In the genomic region with DNA sequence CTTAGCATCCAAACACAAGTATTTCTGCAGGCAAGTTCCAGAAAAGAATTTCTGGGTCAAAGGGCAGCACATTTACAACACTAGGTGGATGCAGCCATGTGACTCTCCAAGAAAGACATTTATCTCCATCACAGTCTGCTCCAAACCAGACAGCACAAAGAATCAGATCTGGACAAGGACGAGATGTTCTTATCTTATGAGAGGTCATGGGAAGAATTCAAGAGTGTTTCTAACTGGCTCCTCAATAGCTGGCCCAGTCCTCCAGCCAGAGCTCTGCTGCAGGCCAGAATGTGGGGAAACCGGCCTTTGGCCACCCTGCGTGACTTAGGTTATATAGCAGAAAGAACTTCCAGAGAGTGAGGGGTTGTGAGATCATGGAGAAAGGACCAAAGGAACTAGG, we compare ENCODE assay signal across 2 cellular contexts.
A peak's percentile ranks its signal among the peaks of the same experiment; 100 is the strongest.
TF ChIP-seq lines count a peak whose summit lies in the region.

No MANE protein-coding gene starts in this region.

TF ChIP-seq in liver, 16 proteins besides CTCF, POLR2A, EP300 and RAD21:
- TF ChIP-seq NR2F2 (IDR thresholded peaks at IDR 0.05) (peak; percentile 10), HNF4A (conservative IDR thresholded peaks at IDR 0.05) (no peak), TAF1 (conservative IDR thresholded peaks at IDR 0.05) (no peak), EGR1 (IDR thresholded peaks at IDR 0.05; ENCODE audit: low read depth in 2 of 2) (no peak)
- TF ChIP-seq, protein P1, sequence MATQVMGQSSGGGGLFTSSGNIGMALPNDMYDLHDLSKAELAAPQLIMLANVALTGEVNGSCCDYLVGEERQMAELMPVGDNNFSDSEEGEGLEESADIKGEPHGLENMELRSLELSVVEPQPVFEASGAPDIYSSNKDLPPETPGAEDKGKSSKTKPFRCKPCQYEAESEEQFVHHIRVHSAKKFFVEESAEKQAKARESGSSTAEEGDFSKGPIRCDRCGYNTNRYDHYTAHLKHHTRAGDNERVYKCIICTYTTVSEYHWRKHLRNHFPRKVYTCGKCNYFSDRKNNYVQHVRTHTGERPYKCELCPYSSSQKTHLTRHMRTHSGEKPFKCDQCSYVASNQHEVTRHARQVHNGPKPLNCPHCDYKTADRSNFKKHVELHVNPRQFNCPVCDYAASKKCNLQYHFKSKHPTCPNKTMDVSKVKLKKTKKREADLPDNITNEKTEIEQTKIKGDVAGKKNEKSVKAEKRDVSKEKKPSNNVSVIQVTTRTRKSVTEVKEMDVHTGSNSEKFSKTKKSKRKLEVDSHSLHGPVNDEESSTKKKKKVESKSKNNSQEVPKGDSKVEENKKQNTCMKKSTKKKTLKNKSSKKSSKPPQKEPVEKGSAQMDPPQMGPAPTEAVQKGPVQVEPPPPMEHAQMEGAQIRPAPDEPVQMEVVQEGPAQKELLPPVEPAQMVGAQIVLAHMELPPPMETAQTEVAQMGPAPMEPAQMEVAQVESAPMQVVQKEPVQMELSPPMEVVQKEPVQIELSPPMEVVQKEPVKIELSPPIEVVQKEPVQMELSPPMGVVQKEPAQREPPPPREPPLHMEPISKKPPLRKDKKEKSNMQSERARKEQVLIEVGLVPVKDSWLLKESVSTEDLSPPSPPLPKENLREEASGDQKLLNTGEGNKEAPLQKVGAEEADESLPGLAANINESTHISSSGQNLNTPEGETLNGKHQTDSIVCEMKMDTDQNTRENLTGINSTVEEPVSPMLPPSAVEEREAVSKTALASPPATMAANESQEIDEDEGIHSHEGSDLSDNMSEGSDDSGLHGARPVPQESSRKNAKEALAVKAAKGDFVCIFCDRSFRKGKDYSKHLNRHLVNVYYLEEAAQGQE (IDR thresholded peaks at IDR 0.05), result no peak
- TF ChIP-seq, protein P2, sequence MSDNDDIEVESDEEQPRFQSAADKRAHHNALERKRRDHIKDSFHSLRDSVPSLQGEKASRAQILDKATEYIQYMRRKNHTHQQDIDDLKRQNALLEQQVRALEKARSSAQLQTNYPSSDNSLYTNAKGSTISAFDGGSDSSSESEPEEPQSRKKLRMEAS (IDR thresholded peaks at IDR 0.05), result no peak
TF ChIP-seq in liver: peak in this region for 1.

TF ChIP-seq in HepG2, 621 proteins besides CTCF, POLR2A, EP300 and RAD21:
- TF ChIP-seq HMG20A (CRISPR knock-in tag; IDR thresholded peaks at IDR 0.05; ENCODE audit: borderline replicate concordance) (no peak), HNRNPLL (IDR thresholded peaks at IDR 0.05; ENCODE audit: low read depth, low read length, poor library complexity, severe bottlenecking) (no peak), ZNF564 (CRISPR knock-in tag; IDR thresholded peaks at IDR 0.05) (no peak), SETDB1 (CRISPR knock-in tag; IDR thresholded peaks at IDR 0.05; ENCODE audit: borderline replicate concordance) (no peak), NR0B2 (CRISPR knock-in tag; IDR thresholded peaks at IDR 0.05) (no peak), AKAP8 (CRISPR knock-in tag; IDR thresholded peaks at IDR 0.05) (no peak), ZNF143 (CRISPR knock-in tag; IDR thresholded peaks at IDR 0.05) (no peak)
